In genomic region chr6:52566201-52566600, GRCh38 we compare ENCODE assay signal across 12 cellular contexts. TPM values are rescaled to one million over a fixed set of nuclear protein-coding genes. Genes with fewer than 3 reads are reported as not detected.
DNase-seq lines count a peak whose midpoint lies in the region; ATAC-seq and TF ChIP-seq lines count a peak whose summit lies in the region.
"Had no signal": no experiment of that assay in that cellular context is flagged by ENCODE, and none has a peak within 500 bp of the region (broad histone marks: within the 10 kb centered on the region; RNA-seq: fewer than 3 reads in every experiment).

No MANE protein-coding gene starts in this region.

- peak overlapping the region; percentile 21 for H3K4me3 Mint-ChIP-seq in Caco-2 (ENCODE audit: unreplicated experiment)
- no peak overlapping the region for H3K4me3 Mint-ChIP-seq in activated CD4-positive, alpha-beta T cell treated with anti-CD3 and anti-CD28 coated beads, Interleukin-2, amount 10 ng/mL, durations not matched to agents 24 days and 14 days
- H3K4me3 Mint-ChIP-seq: activated naive CD4-positive, alpha-beta T cell treated with anti-CD3 and anti-CD28 coated beads, Interleukin-2, amount 50 U/mL, for 24 hours; memory B cell had no signal

- peaks cover 50% of the 10 kb centered on the region for H3K4me1 Mint-ChIP-seq in Caco-2 (ENCODE audit: low read depth, unreplicated experiment)
- peaks cover 11% of the 10 kb centered on the region for H3K4me1 Mint-ChIP-seq in activated CD4-positive, alpha-beta T cell treated with anti-CD3 and anti-CD28 coated beads, Interleukin-2, amount 10 ng/mL, durations not matched to agents 24 days and 14 days

- peaks cover 32% of the 10 kb centered on the region for H3K36me3 Mint-ChIP-seq in Caco-2 (ENCODE audit: insufficient read depth, unreplicated experiment)
- no peaks in the 10 kb centered on the region for H3K36me3 Mint-ChIP-seq in activated CD4-positive, alpha-beta T cell treated with anti-CD3 and anti-CD28 coated beads, Interleukin-2, amount 10 ng/mL, durations not matched to agents 24 days and 14 days (ENCODE audit: low read depth)

- no peak overlapping the region for H2BK5ac ChIP-seq in neuronal stem cell (ENCODE audit: low read length)

- no peak overlapping the region for H4K91ac ChIP-seq in neuronal stem cell (ENCODE audit: low read depth, low read length, poor library complexity)

- no peak overlapping the region for H3K4me2 ChIP-seq in neuronal stem cell (ENCODE audit: insufficient read depth, low read length, poor library complexity, severe bottlenecking)

- H3K4me3 ChIP-seq in Caco-2 (ENCODE audit: low read depth, low read length) (no peak overlapping the region), esophagus muscularis mucosa (no peak overlapping the region), neuronal stem cell (ENCODE audit: low read length in 2 of 2) (no peak overlapping the region)
- H3K4me3 ChIP-seq in effector memory CD4-positive, alpha-beta T cell (ENCODE audit: insufficient read depth, low read depth, low read length, poor library complexity, severe bottlenecking), result no peak overlapping the region
- H3K4me3 ChIP-seq: upper lobe of left lung had no signal

- no peak overlapping the region for H3K14ac ChIP-seq in neuronal stem cell (ENCODE audit: low read length)

- H2BK120ac ChIP-seq in neuronal stem cell (ENCODE audit: low read depth, low read length), result no peak overlapping the region

- POLR2A ChIA-PET in Caco-2 (lab: Charles Lee), result interaction anchor here (0.8 to 1.5 kb wide), 3 partner anchors 10 to 146 kb away, joined by 3 to 10 read pairs (median 3); partner anchors contain the start of gene TRAM2

- H3K4me1 ChIP-seq in Caco-2 (peaks cover 77% of the 10 kb centered on the region), esophagus muscularis mucosa (peaks cover 62 to 90% (median 78%) of the 10 kb centered on the region in 4 donors), neuronal stem cell (ENCODE audit: control insufficient read depth in 2 of 2, insufficient read depth in 1 of 2, low read depth in 1 of 2, low read length in 2 of 2) (peaks cover 13 to 16% of the 10 kb centered on the region in 2 donors)
- H3K4me1 ChIP-seq in effector memory CD4-positive, alpha-beta T cell (ENCODE audit: control insufficient read depth, insufficient read depth, low read length, poor library complexity, severe bottlenecking), result peaks cover 8% of the 10 kb centered on the region

- H3K23ac ChIP-seq in neuronal stem cell (ENCODE audit: low read depth, low read length, poor library complexity), result no peak overlapping the region

- H2BK15ac ChIP-seq in neuronal stem cell (ENCODE audit: low read length), result no peak overlapping the region

- H3K36me3 ChIP-seq in Caco-2 (ENCODE audit: control insufficient read depth, insufficient read depth, low read length), result no peaks in the 10 kb centered on the region; the same call in 1 of the 2 replicates
- H3K36me3 ChIP-seq in esophagus muscularis mucosa, result no peaks in the 10 kb centered on the region
- H3K36me3 ChIP-seq in neuronal stem cell (replicated peaks in 1 of 2; ENCODE audit: control insufficient read depth in 2 of 2, insufficient read depth in 2 of 2, low read length in 2 of 2), result no peaks in the 10 kb centered on the region
- no peaks in the 10 kb centered on the region for H3K36me3 ChIP-seq in effector memory CD4-positive, alpha-beta T cell (ENCODE audit: control insufficient read depth, insufficient read depth, low read length)
- H3K36me3 ChIP-seq: upper lobe of left lung had no signal

- H3K4ac ChIP-seq in neuronal stem cell (ENCODE audit: low read length), result no peak overlapping the region

- DNase-seq in Caco-2, result no peak
- no peak for DNase-seq in esophagus muscularis mucosa (ENCODE audit: extremely low spot score)
- no peak for DNase-seq in neuronal stem cell (ENCODE audit: low spot score)
- no peak for DNase-seq in effector memory CD4-positive, alpha-beta T cell
- DNase-seq in activated CD4-positive, alpha-beta T cell treated with anti-CD3 and anti-CD28 coated beads, Interleukin-2, amount 10 ng/mL, durations not matched to agents 24 days and 14 days, result no peak
- DNase-seq in cerebellar cortex (ENCODE audit: low spot score), result no peak
- DNase-seq: NCI-H2227 treated with DMSO at 0.1 percent for 48 hours, upper lobe of left lung had no signal

- no TSS peak for BruUV-seq in Caco-2 (replicated peaks; lab: Mats Ljungman, UMichigan)

- H4K8ac ChIP-seq in neuronal stem cell (ENCODE audit: low read depth, low read length), result no peak overlapping the region

- CTCF ChIA-PET in Caco-2 (lab: Charles Lee), result interaction anchor here (1.6 kb wide), 1 partner anchor 24 kb away, joined by 12 read pairs; no protein-coding TSS in a partner anchor

- H3K9me3 ChIP-seq in Caco-2, result no peaks in the 10 kb centered on the region
- H3K9me3 ChIP-seq in esophagus muscularis mucosa, result no peaks in the 10 kb centered on the region
- H3K9me3 ChIP-seq in neuronal stem cell (replicated peaks in 1 of 2; ENCODE audit: control insufficient read depth in 2 of 2, insufficient read depth in 1 of 2, low read depth in 1 of 2, low read length in 2 of 2), result no peaks in the 10 kb centered on the region
- H3K9me3 ChIP-seq in effector memory CD4-positive, alpha-beta T cell (ENCODE audit: control insufficient read depth, low read length), result no peaks in the 10 kb centered on the region
- H3K9me3 ChIP-seq: upper lobe of left lung had no signal

- no peaks in the 10 kb centered on the region for H3K9me3 Mint-ChIP-seq in Caco-2 (ENCODE audit: unreplicated experiment)
- no peaks in the 10 kb centered on the region for H3K9me3 Mint-ChIP-seq in activated CD4-positive, alpha-beta T cell treated with anti-CD3 and anti-CD28 coated beads, Interleukin-2, amount 10 ng/mL, durations not matched to agents 24 days and 14 days
- H3K9me3 Mint-ChIP-seq: activated naive CD4-positive, alpha-beta T cell treated with anti-CD3 and anti-CD28 coated beads, Interleukin-2, amount 50 U/mL, for 24 hours; memory B cell had no signal

- TF ChIP-seq POLR2A in esophagus muscularis mucosa (IDR thresholded peaks at IDR 0.05; ENCODE audit: low read depth), result no peak

- H3K27me3 ChIP-seq in Caco-2 (replicated peaks; ENCODE audit: control insufficient read depth, insufficient read depth, low read length) (no peaks in the 10 kb centered on the region), esophagus muscularis mucosa (no peaks in the 10 kb centered on the region), neuronal stem cell (ENCODE audit: control insufficient read depth in 3 of 3, insufficient read depth in 3 of 3, low read depth in 1 of 3, low read length in 3 of 3) (no peaks in the 10 kb centered on the region)
- H3K27me3 ChIP-seq in effector memory CD4-positive, alpha-beta T cell (replicated peaks; ENCODE audit: control insufficient read depth, insufficient read depth, low read length, poor library complexity, severe bottlenecking), result no peaks in the 10 kb centered on the region
- H3K27me3 ChIP-seq: upper lobe of left lung had no signal

- H2AK5ac ChIP-seq in neuronal stem cell (ENCODE audit: low read depth, low read length), result no peak overlapping the region

- no peak overlapping the region for H2BK12ac ChIP-seq in neuronal stem cell (ENCODE audit: low read length)

- TF ChIP-seq CTCF in Caco-2 (IDR thresholded peaks at IDR 0.05; ENCODE audit: insufficient read depth in 1 of 2, low read depth in 1 of 2, low read length in 1 of 2, severe bottlenecking in 1 of 2, unreplicated experiment in 1 of 2), result no peak
- no peak for TF ChIP-seq CTCF in esophagus muscularis mucosa (IDR thresholded peaks at IDR 0.05)

- H2AFZ ChIP-seq in neuronal stem cell (ENCODE audit: low read length), result no peak overlapping the region

- TF ChIP-seq EP300 in esophagus muscularis mucosa (IDR thresholded peaks at IDR 0.05), result no peak

- peak overlapping the region; percentile 3 to 45 (median 21) for H3K27ac ChIP-seq in esophagus muscularis mucosa (replicated peaks in 1 of 4)
- H3K27ac ChIP-seq in neuronal stem cell (replicated peaks; ENCODE audit: low read length), result no peak overlapping the region
- H3K27ac ChIP-seq in effector memory CD4-positive, alpha-beta T cell (ENCODE audit: insufficient read depth, low read length, poor library complexity, severe bottlenecking), result no peak overlapping the region

- no peaks in the 10 kb centered on the region for H3K27me3 Mint-ChIP-seq in Caco-2 (ENCODE audit: insufficient read depth, unreplicated experiment)
- H3K27me3 Mint-ChIP-seq in activated CD4-positive, alpha-beta T cell treated with anti-CD3 and anti-CD28 coated beads, Interleukin-2, amount 10 ng/mL, durations not matched to agents 24 days and 14 days, result no peaks in the 10 kb centered on the region
- H3K27me3 Mint-ChIP-seq: activated naive CD4-positive, alpha-beta T cell treated with anti-CD3 and anti-CD28 coated beads, Interleukin-2, amount 50 U/mL, for 24 hours; memory B cell had no signal

- H3K79me1 ChIP-seq in neuronal stem cell (ENCODE audit: low read depth, low read length), result peaks cover 2% of the 10 kb centered on the region

- H3K9ac ChIP-seq in neuronal stem cell (ENCODE audit: low read depth, low read length, poor library complexity), result no peak overlapping the region

- no peak overlapping the region for H3K18ac ChIP-seq in neuronal stem cell (ENCODE audit: low read length)

- peak overlapping the region; percentile 75 for H3K27ac Mint-ChIP-seq in Caco-2 (ENCODE audit: unreplicated experiment)
- H3K27ac Mint-ChIP-seq in activated CD4-positive, alpha-beta T cell treated with anti-CD3 and anti-CD28 coated beads, Interleukin-2, amount 10 ng/mL, durations not matched to agents 24 days and 14 days, result no peak overlapping the region
- H3K27ac Mint-ChIP-seq: activated naive CD4-positive, alpha-beta T cell treated with anti-CD3 and anti-CD28 coated beads, Interleukin-2, amount 50 U/mL, for 24 hours had no signal

- 87% methylated on average over 2 of the region's 2 CpGs for WGBS in esophagus muscularis mucosa
- no CpG with 5 or more reads among the region's 2 CpGs for WGBS in neuronal stem cell (ENCODE audit: extremely low coverage in 2 of 2, insufficient read length in 2 of 2, insufficient replicate concordance in 1 of 2), 2 donors

- ATAC-seq in GM21367 (IDR thresholded peaks at IDR 0.05; ENCODE audit: unreplicated experiment) (peak; percentile 43), HG03196 (IDR thresholded peaks at IDR 0.05; ENCODE audit: unreplicated experiment) (peak; percentile 66)

- intact Hi-C loops in Caco-2 (cut with micrococcal nuclease; ENCODE audit: unreplicated experiment) (loop anchor here (2.0 to 5.0 kb wide), 2 partner anchors 54 to 65 kb away; no protein-coding TSS in a partner anchor), esophagus muscularis mucosa (cut with DNase I) (no loop called here)
- intact Hi-C loops in activated CD4-positive, alpha-beta T cell treated with anti-CD3 and anti-CD28 coated beads, Interleukin-2, amount 10 ng/mL, durations not matched to agents 24 days and 14 days (cut with micrococcal nuclease), result no loop called here

RNA-seq across cellular contexts. Expression of gene TRAM2, which starts 10.7 kb away (rescaled TPM):
- total RNA-seq in Caco-2 (2022) (63.8 and 71.6 TPM in 2 replicates), esophagus muscularis mucosa (10 to 100 TPM; 13.3 to 23.8 (median 18.5) TPM)
- 13.2 TPM for polyA plus RNA-seq in neuronal stem cell (2013, experiment 1 of 2)
- 14.0 TPM for polyA plus RNA-seq in neuronal stem cell (2013, experiment 2 of 2)
- 2.6 TPM in 2 replicates for total RNA-seq in activated CD4-positive, alpha-beta T cell treated with anti-CD3 and anti-CD28 coated beads, Interleukin-2, amount 10 ng/mL, durations not matched to agents 24 days and 14 days

Comparison
In these comparisons a context has a peak if more than half of its experiments do, and no peak if none do; other contexts are left out.
1. H3K27ac ChIP-seq: peak in esophagus muscularis mucosa (4 of 4); none in neuronal stem cell (single experiment) and effector memory CD4-positive, alpha-beta T cell (single experiment).